In the genomic region with DNA sequence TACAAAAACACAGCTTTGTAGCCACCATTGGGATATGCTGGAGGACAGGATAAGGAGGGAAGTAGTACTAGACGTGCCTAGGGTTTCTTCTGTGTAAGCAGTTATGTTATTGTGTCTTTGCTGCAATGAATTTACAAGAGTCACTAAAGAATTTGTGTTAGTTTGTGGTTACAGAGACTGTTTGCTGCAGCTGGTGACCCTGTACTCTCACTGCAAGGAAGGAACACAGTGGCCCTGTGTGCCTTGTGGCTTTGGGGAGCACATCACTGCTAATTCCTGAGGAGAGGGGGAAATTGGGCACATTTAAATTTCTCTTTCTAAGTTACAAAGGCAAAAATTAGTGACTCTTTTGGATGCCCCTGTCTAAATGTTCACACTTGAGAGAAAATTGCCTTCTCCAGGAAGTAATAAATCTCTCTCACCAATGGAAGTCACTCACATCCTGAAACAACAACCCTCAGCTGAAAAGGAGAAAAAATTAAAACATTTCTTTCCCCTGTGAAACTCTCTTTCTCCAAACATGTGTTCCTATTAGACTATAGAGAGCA, we compare ENCODE assay signal across 19 cellular contexts. TPM values are rescaled to one million over a fixed set of nuclear protein-coding genes. Genes with fewer than 3 reads are reported as not detected.
DNase-seq lines count a peak whose midpoint lies in the region; ATAC-seq and TF ChIP-seq lines count a peak whose summit lies in the region.
"Had no signal": no experiment of that assay in that cellular context is flagged by ENCODE, and none has a peak within 500 bp of the region (broad histone marks: within the 10 kb centered on the region; RNA-seq: fewer than 3 reads in every experiment).

No MANE protein-coding gene starts in this region.

- DNase-seq in AG10803 (ENCODE audit: low read depth) (peak; percentile 2), KG1 (lab: John Stamatoyannopoulos, UW) (peak; percentile 51), astrocyte of the spinal cord (ENCODE audit: low read depth, low spot score) (peak; percentile 1), myocyte (ENCODE audit: low read depth) (peak; percentile 13), T-helper 17 cell (no peak)
- DNase-seq in central memory CD4-positive, alpha-beta T cell: no peak
- DNase-seq in NK-92 treated with Interleukin-12 subunit alpha and Interleukin-12 subunit beta, amount 100 ng/mL, for 24 hours (lab: John Stamatoyannopoulos, UW): no peak
- DNase-seq: H9, NCI-H146, NCI-H2081 treated with DMSO at 0.1 percent for 48 hours, NCI-H524, PC-3 had no signal

- H3K4me3 ChIP-seq in AG10803 (ENCODE audit: low read length) (no peak overlapping the region), astrocyte of the spinal cord (ENCODE audit: low read depth, low read length) (no peak overlapping the region)
- H3K4me3 ChIP-seq: BLaER1, SJSA1 had no signal

- no peak overlapping the region for H3K4me3 Mint-ChIP-seq in T-helper 17 cell
- H3K4me3 Mint-ChIP-seq: H9; IgD-negative memory B cell; T-helper 2 cell treated with Interferon-gamma antibody and Interleukin-4, amounts not matched to agents 5 μg/mL and 100 μg/mL, for 36 hours had no signal

- no peaks in the 10 kb centered on the region for H3K9me3 ChIP-seq in T-helper 17 cell (ENCODE audit: control insufficient read depth, low read length, poor library complexity, severe bottlenecking)
- H3K9me3 ChIP-seq: BLaER1 had no signal

- H3K36me3 Mint-ChIP-seq in T-helper 17 cell (ENCODE audit: low read depth): no peaks in the 10 kb centered on the region
- H3K36me3 Mint-ChIP-seq: IgD-negative memory B cell had no signal

- H3K27ac Mint-ChIP-seq in T-helper 17 cell: no peak overlapping the region
- H3K27ac Mint-ChIP-seq: H9; IgD-negative memory B cell; T-helper 2 cell treated with Interferon-gamma antibody and Interleukin-4, amounts not matched to agents 5 μg/mL and 100 μg/mL, for 36 hours had no signal

- in situ Hi-C loops in astrocyte of the spinal cord (cut with HindIII; ENCODE audit: low sequenced_read_pairs): no loop called here

- TF ChIP-seq CTCF in AG10803 (conservative IDR thresholded peaks at IDR 0.05; ENCODE audit: low read length) (no peak), astrocyte of the spinal cord (IDR thresholded peaks at IDR 0.05; ENCODE audit: low read depth, low read length) (no peak)

- no peaks in the 10 kb centered on the region for H3K4me1 Mint-ChIP-seq in T-helper 17 cell
- H3K4me1 Mint-ChIP-seq: H9, IgD-negative memory B cell had no signal

- H3K27me3 Mint-ChIP-seq in T-helper 17 cell: no peaks in the 10 kb centered on the region

- ATAC-seq in T-helper 17 cell (no peak), HG03439 (IDR thresholded peaks at IDR 0.05; ENCODE audit: unreplicated experiment) (no peak)
- ATAC-seq: PC-3 had no signal

RNA-seq across cellular contexts. Expression of a gene that starts 32.1 kb away (rescaled TPM):
- not detected in 2 replicates for total RNA-seq in myocyte
- polyA plus RNA-seq in myocyte (2012): not detected
- total RNA-seq in T-helper 17 cell: not detected
- total RNA-seq: Daoy, HT1080, PC-3, SJSA1 had no signal
- polyA plus RNA-seq: IgD-negative memory B cell had no signal

Comparison
In these comparisons a context has a peak if more than half of its experiments do, and no peak if none do; other contexts are left out.
1. DNase-seq: peak in AG10803 (single experiment), KG1 (single experiment), astrocyte of the spinal cord (single experiment) and myocyte (single experiment); none in central memory CD4-positive, alpha-beta T cell (single experiment), T-helper 17 cell (0 of 3) and NK-92 treated with Interleukin-12 subunit alpha and Interleukin-12 subunit beta, amount 100 ng/mL, for 24 hours (single experiment).